In the genomic region with DNA sequence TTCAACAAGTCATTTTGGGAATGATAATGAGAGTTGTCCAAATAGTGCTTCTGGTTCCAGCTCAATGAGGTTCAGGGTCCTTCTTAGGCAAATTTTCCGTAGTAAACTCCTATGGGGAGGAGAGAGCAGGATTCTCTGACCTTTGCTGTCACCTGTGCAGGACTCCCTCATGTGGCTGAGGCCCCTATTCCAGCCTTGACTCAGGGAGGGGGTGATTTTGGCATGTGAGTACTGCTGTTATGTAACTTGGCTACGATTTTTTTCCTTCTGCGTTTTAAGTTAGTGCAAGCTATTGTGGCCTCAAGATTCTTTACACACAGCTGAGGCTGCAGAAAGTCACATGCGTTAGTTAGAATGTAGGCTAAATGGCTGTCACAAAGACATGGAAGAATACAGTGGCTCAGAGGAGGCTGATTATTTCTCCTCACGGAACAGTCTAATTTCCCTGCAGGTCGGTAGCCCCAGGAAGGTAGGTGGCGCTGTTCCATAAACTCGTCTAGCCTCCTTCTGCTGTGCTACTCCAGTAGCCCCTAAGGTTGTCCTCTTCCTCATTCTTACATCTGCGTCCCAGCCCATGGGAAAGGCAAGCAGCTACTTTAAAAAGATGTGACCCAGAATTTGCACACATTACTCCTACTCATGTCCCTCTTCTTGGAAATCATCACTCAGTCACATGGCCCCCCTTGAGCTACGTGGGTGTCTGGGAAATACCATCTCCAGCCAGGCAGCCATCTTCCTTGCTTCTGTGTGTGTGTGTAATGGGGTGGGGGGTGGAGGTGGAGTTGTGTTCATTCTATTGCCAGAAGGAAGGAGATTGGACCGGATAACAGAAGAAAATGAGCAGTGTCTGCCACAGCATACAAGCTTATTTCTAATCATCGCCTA, we compare ENCODE assay signal across 9 cellular contexts.
A peak's percentile ranks its signal among the peaks of the same experiment; 100 is the strongest.
DNase-seq lines count a peak whose midpoint lies in the region; ATAC-seq and TF ChIP-seq lines count a peak whose summit lies in the region.
"Had no signal": no experiment of that assay in that cellular context is flagged by ENCODE, and none has a peak within 500 bp of the region (broad histone marks: within the 10 kb centered on the region; RNA-seq: fewer than 3 reads in every experiment).

No MANE protein-coding gene starts in this region.

- H3K9me3 Mint-ChIP-seq in stimulated activated memory B cell treated with anti-CD40 and anti-IgM and Interleukin-4, amounts not matched to agents 10 μg/mL and 1 μg/mL and 100 μg/mL, for 72 hours, result peaks cover 8% of the 10 kb centered on the region

- H3K27ac Mint-ChIP-seq in stimulated activated memory B cell treated with anti-CD40 and anti-IgM and Interleukin-4, amounts not matched to agents 10 μg/mL and 1 μg/mL and 100 μg/mL, for 72 hours, result no peak overlapping the region

- no peak overlapping the region for H3K27ac ChIP-seq in WERI-Rb-1

- H3K36me3 Mint-ChIP-seq in stimulated activated memory B cell treated with anti-CD40 and anti-IgM and Interleukin-4, amounts not matched to agents 10 μg/mL and 1 μg/mL and 100 μg/mL, for 72 hours, result no peaks in the 10 kb centered on the region

- H3K27me3 Mint-ChIP-seq in stimulated activated memory B cell treated with anti-CD40 and anti-IgM and Interleukin-4, amounts not matched to agents 10 μg/mL and 1 μg/mL and 100 μg/mL, for 72 hours, result no peaks in the 10 kb centered on the region

- DNase-seq in ELR (ENCODE audit: low read depth), result peak; percentile 31
- peak; percentile 58 for DNase-seq in WERI-Rb-1
- no peak for DNase-seq in left lobe of liver (ENCODE audit: low spot score)
- DNase-seq in activated CD8-positive, alpha-beta memory T cell treated with anti-CD3 and anti-CD28 coated beads for 24 hours, result no peak
- no peak for DNase-seq in ecto neural progenitor cell (ENCODE audit: low spot score)
- DNase-seq: MM.1S had no signal

- no peak overlapping the region for H3K4me3 ChIP-seq in WERI-Rb-1 (ENCODE audit: low read depth, low read length)

- no peaks in the 10 kb centered on the region for H3K4me1 Mint-ChIP-seq in stimulated activated memory B cell treated with anti-CD40 and anti-IgM and Interleukin-4, amounts not matched to agents 10 μg/mL and 1 μg/mL and 100 μg/mL, for 72 hours

- ATAC-seq in HG02798 (IDR thresholded peaks at IDR 0.05; ENCODE audit: poor library complexity, unreplicated experiment), result peak; percentile 43
- peak; percentile 28 for ATAC-seq in left lobe of liver
- ATAC-seq in GM19328 (IDR thresholded peaks at IDR 0.05; ENCODE audit: unreplicated experiment), result no peak
- no peak for ATAC-seq in stimulated activated memory B cell treated with anti-CD40 and anti-IgM and Interleukin-4, amounts not matched to agents 10 μg/mL and 1 μg/mL and 100 μg/mL, for 72 hours

- no peak overlapping the region for H3K4me3 Mint-ChIP-seq in stimulated activated memory B cell treated with anti-CD40 and anti-IgM and Interleukin-4, amounts not matched to agents 10 μg/mL and 1 μg/mL and 100 μg/mL, for 72 hours

- no peaks in the 10 kb centered on the region for H3K9me3 ChIP-seq in WERI-Rb-1 (ENCODE audit: severe bottlenecking)

- TF ChIP-seq CTCF in WERI-Rb-1 (IDR thresholded peaks at IDR 0.05; ENCODE audit: low read depth, low read length), result peak; percentile 72

- no peaks in the 10 kb centered on the region for H3K36me3 ChIP-seq in WERI-Rb-1

- no peaks in the 10 kb centered on the region for H3K27me3 ChIP-seq in WERI-Rb-1 (ENCODE audit: insufficient read depth, low read depth, severe bottlenecking)

Comparison
In these comparisons a context has a peak if more than half of its experiments do, and no peak if none do; other contexts are left out.
1. DNase-seq: peak in ELR (single experiment) and WERI-Rb-1 (single experiment); none in left lobe of liver (single experiment), activated CD8-positive, alpha-beta memory T cell treated with anti-CD3 and anti-CD28 coated beads for 24 hours (single experiment) and ecto neural progenitor cell (single experiment).
2. ATAC-seq: peak in HG02798 (single experiment) and left lobe of liver (single experiment); none in GM19328 (single experiment) and stimulated activated memory B cell treated with anti-CD40 and anti-IgM and Interleukin-4, amounts not matched to agents 10 μg/mL and 1 μg/mL and 100 μg/mL, for 72 hours (single experiment).